Comparison of ENCODE assay signal across 10 cellular contexts in genomic region chr14:95442016-95442632, GRCh38.
DNase-seq lines count a peak whose midpoint lies in the region; ATAC-seq and TF ChIP-seq lines count a peak whose summit lies in the region.
"Had no signal": no experiment of that assay in that cellular context is flagged by ENCODE, and none has a peak within 500 bp of the region (broad histone marks: within the 10 kb centered on the region; RNA-seq: fewer than 3 reads in every experiment).

No MANE protein-coding gene starts in this region.

- POLR2A ChIA-PET in activated CD8-positive, alpha-beta T cell treated with anti-CD3 and anti-CD28 coated beads, Interleukin-2, amount 10 ng/mL, durations not matched to agents 7 days and 5 days (lab: Charles Lee): interaction anchor here (0.9 to 2.6 kb wide), 2 partner anchors 73 to 81 kb away, joined by 3 to 6 read pairs; no protein-coding TSS in a partner anchor
- POLR2A ChIA-PET in activated CD8-positive, alpha-beta T cell treated with anti-CD3 and anti-CD28 coated beads for 36 hours (lab: Charles Lee): interaction anchor here (0.6 to 2.2 kb wide), 4 partner anchors 66 to 92 kb away, joined by 3 to 9 read pairs (median 5); partner anchors contain the start of gene GLRX5
- POLR2A ChIA-PET in activated B cell treated with CpG ODN at 0.5 μM for 24 hours (lab: Charles Lee): interaction anchor here (1.0 to 1.9 kb wide), 7 partner anchors 74 to 94 kb away, joined by 3 to 16 read pairs (median 5); partner anchors contain the start of gene SYNE3

- peaks cover 3% of the 10 kb centered on the region for H3K4me1 Mint-ChIP-seq in activated CD8-positive, alpha-beta T cell treated with anti-CD3 and anti-CD28 coated beads, Interleukin-2, amount 10 ng/mL, durations not matched to agents 7 days and 5 days (ENCODE audit: low read depth)
- peaks cover 4% of the 10 kb centered on the region for H3K4me1 Mint-ChIP-seq in activated CD8-positive, alpha-beta T cell treated with anti-CD3 and anti-CD28 coated beads for 36 hours (ENCODE audit: low read depth)
- H3K4me1 Mint-ChIP-seq in activated B cell treated with CpG ODN at 0.5 μM for 24 hours: peaks cover 39% of the 10 kb centered on the region
- peaks cover 18% of the 10 kb centered on the region for H3K4me1 Mint-ChIP-seq in stimulated activated memory B cell treated with anti-CD40 and anti-IgM and Interleukin-4, amounts not matched to agents 10 μg/mL and 1 μg/mL and 100 μg/mL, for 72 hours

- DNase-seq in activated CD8-positive, alpha-beta T cell treated with anti-CD3 and anti-CD28 coated beads, Interleukin-2, amount 10 ng/mL, durations not matched to agents 7 days and 5 days: no peak
- no peak for DNase-seq in activated CD8-positive, alpha-beta T cell treated with anti-CD3 and anti-CD28 coated beads for 36 hours
- DNase-seq in activated B cell treated with CpG ODN at 0.5 μM for 24 hours (no peak), NCI-H82 (lab: John Stamatoyannopoulos, UW) (no peak), NCI-H2196 (lab: John Stamatoyannopoulos, UW; ENCODE audit: unreplicated experiment) (no peak), NCI-H1417 treated with DMSO at 0.1 percent for 48 hours (lab: John Stamatoyannopoulos, UW) (no peak)

- intact Hi-C loops in activated CD8-positive, alpha-beta T cell treated with anti-CD3 and anti-CD28 coated beads for 36 hours (cut with micrococcal nuclease): loop anchor here (1.0 to 2.0 kb wide), 2 partner anchors 85 to 93 kb away; partner anchors contain the start of gene GLRX5
- intact Hi-C loops in activated B cell treated with CpG ODN at 0.5 μM for 24 hours (cut with micrococcal nuclease): loop anchor here (1.0 to 10.0 kb wide), 6 partner anchors 38 to 552 kb away; partner anchors contain the start of gene TCL1A

- no peak for TF ChIP-seq CTCF in activated CD8-positive, alpha-beta T cell treated with anti-CD3 and anti-CD28 coated beads for 36 hours (IDR thresholded peaks at IDR 0.05)
- no peak for TF ChIP-seq CTCF in activated B cell treated with CpG ODN at 0.5 μM for 24 hours (IDR thresholded peaks at IDR 0.05)

- ATAC-seq in activated CD8-positive, alpha-beta T cell treated with anti-CD3 and anti-CD28 coated beads, Interleukin-2, amount 10 ng/mL, durations not matched to agents 7 days and 5 days: peak; percentile 35
- ATAC-seq in activated CD8-positive, alpha-beta T cell treated with anti-CD3 and anti-CD28 coated beads for 36 hours: no peak
- ATAC-seq in HG02678 (IDR thresholded peaks at IDR 0.05; ENCODE audit: unreplicated experiment) (peak; percentile 18), activated B cell treated with CpG ODN at 0.5 μM for 24 hours (ENCODE audit: low read depth) (no peak)
- no peak for ATAC-seq in stimulated activated memory B cell treated with anti-CD40 and anti-IgM and Interleukin-4, amounts not matched to agents 10 μg/mL and 1 μg/mL and 100 μg/mL, for 72 hours

- H3K9me3 Mint-ChIP-seq in activated CD8-positive, alpha-beta T cell treated with anti-CD3 and anti-CD28 coated beads, Interleukin-2, amount 10 ng/mL, durations not matched to agents 7 days and 5 days (ENCODE audit: insufficient read depth): no peaks in the 10 kb centered on the region
- H3K9me3 Mint-ChIP-seq in activated CD8-positive, alpha-beta T cell treated with anti-CD3 and anti-CD28 coated beads for 36 hours: no peaks in the 10 kb centered on the region
- no peaks in the 10 kb centered on the region for H3K9me3 Mint-ChIP-seq in activated B cell treated with CpG ODN at 0.5 μM for 24 hours
- H3K9me3 Mint-ChIP-seq in stimulated activated memory B cell treated with anti-CD40 and anti-IgM and Interleukin-4, amounts not matched to agents 10 μg/mL and 1 μg/mL and 100 μg/mL, for 72 hours: no peaks in the 10 kb centered on the region
- H3K9me3 Mint-ChIP-seq: activated naive CD4-positive, alpha-beta T cell treated with anti-CD3 and anti-CD28 coated beads, Interleukin-2, amount 10 ng/mL, durations not matched to agents 7 days and 5 days; T-cell had no signal

- CTCF ChIA-PET in activated CD8-positive, alpha-beta T cell treated with anti-CD3 and anti-CD28 coated beads, Interleukin-2, amount 10 ng/mL, durations not matched to agents 7 days and 5 days (lab: Charles Lee): interaction anchor here (0.9 to 9.5 kb wide), 29 partner anchors 8 to 438 kb away, joined by 3 to 185 read pairs (median 6); partner anchors contain the start of genes GLRX5 and SYNE3
- CTCF ChIA-PET in activated CD8-positive, alpha-beta T cell treated with anti-CD3 and anti-CD28 coated beads for 36 hours (lab: Charles Lee): interaction anchor here (0.8 to 9.5 kb wide), 28 partner anchors 9 to 192 kb away, joined by 3 to 188 read pairs (median 5); partner anchors contain the start of genes GLRX5 and SYNE3
- CTCF ChIA-PET in activated B cell treated with CpG ODN at 0.5 μM for 24 hours (lab: Charles Lee): interaction anchor here (0.7 to 6.5 kb wide), 28 partner anchors 8 to 569 kb away, joined by 3 to 162 read pairs (median 5); partner anchors contain the start of genes GLRX5 and SYNE3

- H3K27ac Mint-ChIP-seq in activated CD8-positive, alpha-beta T cell treated with anti-CD3 and anti-CD28 coated beads, Interleukin-2, amount 10 ng/mL, durations not matched to agents 7 days and 5 days: no peak overlapping the region
- no peak overlapping the region for H3K27ac Mint-ChIP-seq in activated CD8-positive, alpha-beta T cell treated with anti-CD3 and anti-CD28 coated beads for 36 hours
- peak overlapping the region; percentile 78 for H3K27ac Mint-ChIP-seq in activated B cell treated with CpG ODN at 0.5 μM for 24 hours
- H3K27ac Mint-ChIP-seq in stimulated activated memory B cell treated with anti-CD40 and anti-IgM and Interleukin-4, amounts not matched to agents 10 μg/mL and 1 μg/mL and 100 μg/mL, for 72 hours: peak overlapping the region; percentile 36

- peaks cover 71% of the 10 kb centered on the region for H3K36me3 Mint-ChIP-seq in activated CD8-positive, alpha-beta T cell treated with anti-CD3 and anti-CD28 coated beads, Interleukin-2, amount 10 ng/mL, durations not matched to agents 7 days and 5 days (ENCODE audit: low read depth)
- peaks cover 38% of the 10 kb centered on the region for H3K36me3 Mint-ChIP-seq in activated CD8-positive, alpha-beta T cell treated with anti-CD3 and anti-CD28 coated beads for 36 hours (ENCODE audit: low read depth)
- H3K36me3 Mint-ChIP-seq in activated B cell treated with CpG ODN at 0.5 μM for 24 hours (ENCODE audit: low read depth): peaks cover 82% of the 10 kb centered on the region
- H3K36me3 Mint-ChIP-seq in stimulated activated memory B cell treated with anti-CD40 and anti-IgM and Interleukin-4, amounts not matched to agents 10 μg/mL and 1 μg/mL and 100 μg/mL, for 72 hours: peaks cover 53% of the 10 kb centered on the region

- H3K4me3 Mint-ChIP-seq in activated CD8-positive, alpha-beta T cell treated with anti-CD3 and anti-CD28 coated beads, Interleukin-2, amount 10 ng/mL, durations not matched to agents 7 days and 5 days: no peak overlapping the region
- H3K4me3 Mint-ChIP-seq in activated CD8-positive, alpha-beta T cell treated with anti-CD3 and anti-CD28 coated beads for 36 hours: no peak overlapping the region
- H3K4me3 Mint-ChIP-seq in activated B cell treated with CpG ODN at 0.5 μM for 24 hours: no peak overlapping the region
- H3K4me3 Mint-ChIP-seq in stimulated activated memory B cell treated with anti-CD40 and anti-IgM and Interleukin-4, amounts not matched to agents 10 μg/mL and 1 μg/mL and 100 μg/mL, for 72 hours: no peak overlapping the region
- H3K4me3 Mint-ChIP-seq: activated naive CD4-positive, alpha-beta T cell treated with anti-CD3 and anti-CD28 coated beads, Interleukin-2, amount 10 ng/mL, durations not matched to agents 7 days and 5 days; T-cell had no signal

- no peaks in the 10 kb centered on the region for H3K27me3 Mint-ChIP-seq in activated CD8-positive, alpha-beta T cell treated with anti-CD3 and anti-CD28 coated beads, Interleukin-2, amount 10 ng/mL, durations not matched to agents 7 days and 5 days (ENCODE audit: low read depth)
- H3K27me3 Mint-ChIP-seq in activated CD8-positive, alpha-beta T cell treated with anti-CD3 and anti-CD28 coated beads for 36 hours: no peaks in the 10 kb centered on the region
- H3K27me3 Mint-ChIP-seq in activated B cell treated with CpG ODN at 0.5 μM for 24 hours: no peaks in the 10 kb centered on the region
- no peaks in the 10 kb centered on the region for H3K27me3 Mint-ChIP-seq in stimulated activated memory B cell treated with anti-CD40 and anti-IgM and Interleukin-4, amounts not matched to agents 10 μg/mL and 1 μg/mL and 100 μg/mL, for 72 hours
- H3K27me3 Mint-ChIP-seq: activated naive CD4-positive, alpha-beta T cell treated with anti-CD3 and anti-CD28 coated beads, Interleukin-2, amount 10 ng/mL, durations not matched to agents 7 days and 5 days; T-cell had no signal

Comparison
In these comparisons a context has a peak if more than half of its experiments do, and no peak if none do; other contexts are left out.
1. ATAC-seq: peak in activated CD8-positive, alpha-beta T cell treated with anti-CD3 and anti-CD28 coated beads, Interleukin-2, amount 10 ng/mL, durations not matched to agents 7 days and 5 days (single experiment) and HG02678 (single experiment); none in activated CD8-positive, alpha-beta T cell treated with anti-CD3 and anti-CD28 coated beads for 36 hours (single experiment), activated B cell treated with CpG ODN at 0.5 μM for 24 hours (single experiment) and stimulated activated memory B cell treated with anti-CD40 and anti-IgM and Interleukin-4, amounts not matched to agents 10 μg/mL and 1 μg/mL and 100 μg/mL, for 72 hours (single experiment).
2. H3K27ac Mint-ChIP-seq: peak in activated B cell treated with CpG ODN at 0.5 μM for 24 hours (single experiment) and stimulated activated memory B cell treated with anti-CD40 and anti-IgM and Interleukin-4, amounts not matched to agents 10 μg/mL and 1 μg/mL and 100 μg/mL, for 72 hours (single experiment); none in activated CD8-positive, alpha-beta T cell treated with anti-CD3 and anti-CD28 coated beads, Interleukin-2, amount 10 ng/mL, durations not matched to agents 7 days and 5 days (single experiment) and activated CD8-positive, alpha-beta T cell treated with anti-CD3 and anti-CD28 coated beads for 36 hours (single experiment).